ENCODE assay signal across 18 cellular contexts in the genomic region with DNA sequence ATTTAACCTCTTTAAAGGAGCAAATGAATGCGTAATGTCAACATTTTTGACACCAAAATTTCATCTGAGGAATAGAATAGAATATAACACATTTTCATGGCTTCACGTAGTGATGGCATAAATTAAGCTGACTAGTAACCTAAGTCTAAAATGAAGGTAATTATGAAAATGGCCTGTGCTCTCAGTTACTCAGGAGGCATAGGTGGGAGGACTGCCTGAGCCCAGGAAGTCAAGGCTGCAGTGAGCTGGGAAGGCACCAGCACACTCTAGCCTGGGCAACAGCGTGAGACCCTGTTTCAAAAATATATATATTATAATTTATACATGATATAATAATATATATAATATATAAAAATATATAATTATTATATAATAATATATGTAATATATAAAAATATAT.
DNase-seq lines count a peak whose midpoint lies in the region; ATAC-seq and TF ChIP-seq lines count a peak whose summit lies in the region.
"Had no signal": no experiment of that assay in that cellular context is flagged by ENCODE, and none has a peak within 500 bp of the region (broad histone marks: within the 10 kb centered on the region; RNA-seq: fewer than 3 reads in every experiment).

No MANE protein-coding gene starts in this region.

- no peak for DNase-seq in MCF 10A (ENCODE audit: unreplicated experiment)
- no peak for DNase-seq in breast epithelium (ENCODE audit: low spot score in 2 of 2)
- DNase-seq in PC-9 = no peak
- DNase-seq in foreskin keratinocyte = no peak
- no peak for DNase-seq in type B pancreatic cell (ENCODE audit: extremely low spot score, unreplicated experiment)
- DNase-seq in lower lobe of right lung = no peak
- DNase-seq in MV-4-11 (lab: John Stamatoyannopoulos, UW) = no peak
- DNase-seq: activated CD4-positive, alpha-beta T cell treated with anti-CD3 and anti-CD28 coated beads, Interleukin-2, amount 50 U/mL, for 4 hours; H9; NCI-H1694; NCI-H526 treated with DMSO at 0.1 percent for 48 hours; SHP77 treated with DMSO at 0.1 percent for 48 hours had no signal

- peak overlapping the region; percentile 91 for H3K27ac Mint-ChIP-seq in MCF 10A (ENCODE audit: low read depth, unreplicated experiment)
- H3K27ac Mint-ChIP-seq in type B pancreatic cell = peak overlapping the region; percentile 39

- H3K9me3 Mint-ChIP-seq in MCF 10A (ENCODE audit: unreplicated experiment) = no peaks in the 10 kb centered on the region
- H3K9me3 Mint-ChIP-seq in type B pancreatic cell = no peaks in the 10 kb centered on the region
- H3K9me3 Mint-ChIP-seq: H9 had no signal

- peak overlapping the region; percentile 43 for H3K4me2 ChIP-seq in PC-9
- H3K4me2 ChIP-seq: KMS-11 had no signal

- H3F3A ChIP-seq in PC-9 (ENCODE audit: insufficient read depth, low read depth) = peaks cover 15% of the 10 kb centered on the region

- H3K79me2 ChIP-seq in PC-9 (ENCODE audit: low read depth) = no peaks in the 10 kb centered on the region

- POLR2A ChIA-PET in MCF 10A (lab: Yijun Ruan, JAX) = interaction anchor here (0.6 to 2.0 kb wide), 9 partner anchors 9 to 501 kb away, joined by 3 to 10 read pairs (median 4); a partner anchor contains a TSS
- POLR2A ChIA-PET in PC-9 (lab: Charles Lee; ENCODE audit: unreplicated experiment) = interaction anchor here (0.6 to 0.7 kb wide), 2 partner anchors 383 to 1320 kb away, joined by 3 to 4 read pairs; a partner anchor contains a TSS

- H3K9me3 ChIP-seq in breast epithelium (no peaks in the 10 kb centered on the region), PC-9 (ENCODE audit: insufficient read depth, low read depth) (peaks cover 3% of the 10 kb centered on the region; the same call in 1 of the 2 replicates), lower lobe of right lung (no peaks in the 10 kb centered on the region)
- H3K9me3 ChIP-seq: ascending aorta, stomach had no signal

- H3K27me3 ChIP-seq in breast epithelium = no peaks in the 10 kb centered on the region
- H3K27me3 ChIP-seq in PC-9 (ENCODE audit: insufficient read depth, low read depth) = no peaks in the 10 kb centered on the region
- H3K27me3 ChIP-seq in foreskin keratinocyte = no peaks in the 10 kb centered on the region
- no peaks in the 10 kb centered on the region for H3K27me3 ChIP-seq in lower lobe of right lung (ENCODE audit: low read depth)
- H3K27me3 ChIP-seq: ascending aorta, dorsolateral prefrontal cortex, stomach had no signal

- H3K4me3 Mint-ChIP-seq in MCF 10A (ENCODE audit: unreplicated experiment) = no peak overlapping the region
- H3K4me3 Mint-ChIP-seq in type B pancreatic cell = no peak overlapping the region
- H3K4me3 Mint-ChIP-seq: H9 had no signal

- TF ChIP-seq CTCF in MCF 10A (IDR thresholded peaks at IDR 0.05; ENCODE audit: unreplicated experiment) (no peak), breast epithelium (IDR thresholded peaks at IDR 0.05) (no peak), PC-9 (conservative IDR thresholded peaks at IDR 0.05) (no peak), foreskin keratinocyte (conservative IDR thresholded peaks at IDR 0.05) (no peak), type B pancreatic cell (conservative IDR thresholded peaks at IDR 0.05) (no peak), lower lobe of right lung (IDR thresholded peaks at IDR 0.05) (no peak)

- H3K4me1 Mint-ChIP-seq in MCF 10A (ENCODE audit: insufficient read depth, unreplicated experiment) (peaks cover 17% of the 10 kb centered on the region), type B pancreatic cell (ENCODE audit: unreplicated experiment) (peaks cover 14% of the 10 kb centered on the region)

- H3K27ac ChIP-seq in breast epithelium (no peak overlapping the region), PC-9 (peak overlapping the region; percentile 95), foreskin keratinocyte (peak overlapping the region; percentile 87), lower lobe of right lung (no peak overlapping the region)
- H3K27ac ChIP-seq: ascending aorta, KMS-11, stomach had no signal

- no peak for TF ChIP-seq POLR2A in breast epithelium (IDR thresholded peaks at IDR 0.05)

- no peaks in the 10 kb centered on the region for H3K27me3 Mint-ChIP-seq in MCF 10A (ENCODE audit: insufficient read depth, unreplicated experiment)
- no peaks in the 10 kb centered on the region for H3K27me3 Mint-ChIP-seq in type B pancreatic cell

- H2AFZ ChIP-seq in PC-9 = no peak overlapping the region

- no peaks in the 10 kb centered on the region for H3K36me3 ChIP-seq in breast epithelium
- no peaks in the 10 kb centered on the region for H3K36me3 ChIP-seq in PC-9 (ENCODE audit: low read depth)
- H3K36me3 ChIP-seq in lower lobe of right lung = no peaks in the 10 kb centered on the region
- H3K36me3 ChIP-seq: ascending aorta, stomach had no signal

- BruUV-seq in MCF 10A (replicated peaks; lab: Mats Ljungman, UMichigan) (no TSS peak), PC-9 (replicated peaks; lab: Mats Ljungman, UMichigan) (no TSS peak)

- H3K4me3 ChIP-seq in breast epithelium = no peak overlapping the region
- H3K4me3 ChIP-seq in PC-9 = 0 out of 2 replicates have a peak overlapping the region, but pooled peaks have one; percentile 3
- no peak overlapping the region for H3K4me3 ChIP-seq in lower lobe of right lung
- H3K4me3 ChIP-seq: ascending aorta, dorsolateral prefrontal cortex, skin epidermis, stomach had no signal

- H3K4me1 ChIP-seq in breast epithelium = no peaks in the 10 kb centered on the region
- peaks cover 16% of the 10 kb centered on the region for H3K4me1 ChIP-seq in PC-9 (replicated peaks; ENCODE audit: insufficient read depth)
- H3K4me1 ChIP-seq in foreskin keratinocyte = peaks cover 11% of the 10 kb centered on the region
- H3K4me1 ChIP-seq in lower lobe of right lung = no peaks in the 10 kb centered on the region
- H3K4me1 ChIP-seq: ascending aorta had no signal

- H3K36me3 Mint-ChIP-seq in MCF 10A (ENCODE audit: insufficient read depth, unreplicated experiment) = no peaks in the 10 kb centered on the region
- H3K36me3 Mint-ChIP-seq in type B pancreatic cell = no peaks in the 10 kb centered on the region

- no peaks in the 10 kb centered on the region for H4K20me1 ChIP-seq in PC-9 (ENCODE audit: insufficient read depth)

- no peaks in the 10 kb centered on the region for H3K9me2 ChIP-seq in PC-9 (ENCODE audit: insufficient read depth)

- no peak for ATAC-seq in foreskin keratinocyte
- ATAC-seq in lower lobe of right lung = no peak
- ATAC-seq in HG03196 (IDR thresholded peaks at IDR 0.05; ENCODE audit: unreplicated experiment) = no peak

- intact Hi-C loops in MCF 10A (cut with micrococcal nuclease) = loop anchor here (2.0 kb wide), 3 partner anchors 143 to 383 kb away; a partner anchor contains a TSS
- intact Hi-C loops in breast epithelium (cut with DNase I; ENCODE audit: low total_unique reads) = no loop called here
- intact Hi-C loops in PC-9 (cut with micrococcal nuclease; ENCODE audit: unreplicated experiment) = loop anchor here (2.0 kb wide), 2 partner anchors 123 to 335 kb away; no protein-coding TSS in a partner anchor
- intact Hi-C loops in lower lobe of right lung (cut with DNase I) = no loop called here

- CTCF ChIA-PET in MCF 10A (lab: Yijun Ruan, JAX) (interaction anchor here (0.6 to 1.5 kb wide), 3 partner anchors 385 to 1950 kb away, joined by 3 to 4 read pairs (median 4); a partner anchor contains a TSS), PC-9 (lab: Charles Lee) (no interaction called here)

Comparison
In these comparisons a context has a peak if more than half of its experiments do, and no peak if none do; other contexts are left out.
1. intact Hi-C loops: an anchor here in MCF 10A (2.0 kb wide) and PC-9 (2.0 kb wide); none called in breast epithelium and lower lobe of right lung.
2. H3K27ac ChIP-seq: peak in PC-9 (single experiment) and foreskin keratinocyte (single experiment); none in breast epithelium (0 of 2) and lower lobe of right lung (single experiment).